Comparison of ENCODE assay signal across 23 cellular contexts in genomic region chr9:127626752-127627493, GRCh38. TPM values are rescaled to one million over a fixed set of nuclear protein-coding genes. Genes with fewer than 3 reads are reported as not detected.
DNase-seq lines count a peak whose midpoint lies in the region; ATAC-seq and TF ChIP-seq lines count a peak whose summit lies in the region.
"Had no signal": no experiment of that assay in that cellular context is flagged by ENCODE, and none has a peak within 500 bp of the region (broad histone marks: within the 10 kb centered on the region; RNA-seq: fewer than 3 reads in every experiment).

No MANE protein-coding gene starts in this region.

- H3K36me3 ChIP-seq in CD4-positive, alpha-beta memory T cell (ENCODE audit: insufficient read depth, low read length): no peaks in the 10 kb centered on the region
- H3K36me3 ChIP-seq: colonic mucosa had no signal

- no peaks in the 10 kb centered on the region for H3K9me3 Mint-ChIP-seq in progenitor cell of endocrine pancreas (ENCODE audit: low read depth)
- H3K9me3 Mint-ChIP-seq in CD4-positive, alpha-beta memory T cell: no peaks in the 10 kb centered on the region
- H3K9me3 Mint-ChIP-seq: activated CD4-positive, alpha-beta T cell treated with anti-CD3 and anti-CD28 coated beads, Interleukin-2, amount 10 ng/mL, durations not matched to agents 24 days and 14 days; activated naive CD4-positive, alpha-beta T cell treated with anti-CD3 and anti-CD28 coated beads for 36 hours; activated T-cell treated with anti-CD3 and anti-CD28 coated beads, Interleukin-2, amount 50 U/mL, for 72 hours had no signal

- H3K27me3 Mint-ChIP-seq in progenitor cell of endocrine pancreas: no peaks in the 10 kb centered on the region
- peaks cover 0 to 2% of the 10 kb centered on the region in 2 donors for H3K27me3 Mint-ChIP-seq in CD4-positive, alpha-beta memory T cell

- H3K27ac Mint-ChIP-seq in progenitor cell of endocrine pancreas: no peak overlapping the region
- H3K27ac Mint-ChIP-seq in CD4-positive, alpha-beta memory T cell: peak overlapping the region in 1 of 7 donors; percentile 36
- H3K27ac Mint-ChIP-seq: activated CD4-positive, alpha-beta T cell treated with anti-CD3 and anti-CD28 coated beads, Interleukin-2, amount 10 ng/mL, durations not matched to agents 24 days and 14 days; activated naive CD4-positive, alpha-beta T cell treated with anti-CD3 and anti-CD28 coated beads for 36 hours; activated T-cell treated with anti-CD3 and anti-CD28 coated beads, Interleukin-2, amount 50 U/mL, for 72 hours; T-helper 17 cell had no signal

- CTCF ChIA-PET in CD4-positive, alpha-beta memory T cell (lab: Charles Lee; ENCODE audit: partially characterized antibody): no interaction called here

- H3K4me3 Mint-ChIP-seq in progenitor cell of endocrine pancreas (ENCODE audit: low read depth): peak overlapping the region; percentile 6
- no peak overlapping the region for H3K4me3 Mint-ChIP-seq in CD4-positive, alpha-beta memory T cell
- H3K4me3 Mint-ChIP-seq: activated CD4-positive, alpha-beta T cell treated with anti-CD3 and anti-CD28 coated beads, Interleukin-2, amount 10 ng/mL, durations not matched to agents 24 days and 14 days; activated naive CD4-positive, alpha-beta T cell treated with anti-CD3 and anti-CD28 coated beads for 36 hours; activated T-cell treated with anti-CD3 and anti-CD28 coated beads, Interleukin-2, amount 50 U/mL, for 72 hours; T-helper 17 cell had no signal

- H3K4me1 Mint-ChIP-seq in progenitor cell of endocrine pancreas (ENCODE audit: low read depth): peaks cover 14% of the 10 kb centered on the region
- peaks cover 0 to 2% (median 0%) of the 10 kb centered on the region in 4 donors for H3K4me1 Mint-ChIP-seq in CD4-positive, alpha-beta memory T cell

- DNase-seq in NCI-H2107 treated with DMSO at 0.1 percent for 48 hours (lab: John Stamatoyannopoulos, UW; ENCODE audit: unreplicated experiment) (peak; percentile 48), NCI-H2107 (lab: John Stamatoyannopoulos, UW) (no peak), NCI-H1092 treated with DMSO at 0.1 percent for 48 hours (lab: John Stamatoyannopoulos, UW) (peak; percentile 11), NCI-H69 (lab: John Stamatoyannopoulos, UW) (peak; percentile 76), progenitor cell of endocrine pancreas (ENCODE audit: low spot score, unreplicated experiment) (no peak), left colon (no peak), activated T-cell treated with anti-CD3 and anti-CD28 coated beads for 4 hours (no peak)
- DNase-seq in CD4-positive, alpha-beta memory T cell: no peak
- DNase-seq: activated CD4-positive, alpha-beta T cell treated with anti-CD3 and anti-CD28 coated beads, Interleukin-2, amount 10 ng/mL, durations not matched to agents 24 days and 14 days; activated naive CD4-positive, alpha-beta T cell treated with anti-CD3 and anti-CD28 coated beads for 36 hours; activated T-cell treated with anti-CD3 and anti-CD28 coated beads, Interleukin-2, amount 50 U/mL, for 72 hours; amygdala; colonic mucosa; effector memory CD4-positive, alpha-beta T cell; H7; KG1; NCI-H2029 treated with DMSO at 0.1 percent for 48 hours; stimulated activated CD4-positive, alpha-beta T cell treated with anti-CD3 and anti-CD28 coated beads, Interleukin-15, amount 100 ng/mL, for 24 hours; stimulated activated naive CD8-positive, alpha-beta T cell treated with anti-CD3 and anti-CD28 coated beads, Interleukin-15, Interleukin-2, amounts not matched to agents 100 U/mL and 50 U/mL, for 24 hours; T-helper 17 cell had no signal

- H3K27me3 ChIP-seq in CD4-positive, alpha-beta memory T cell (ENCODE audit: insufficient read depth, low read length): no peaks in the 10 kb centered on the region
- H3K27me3 ChIP-seq: colonic mucosa had no signal

- H3K27ac ChIP-seq in CD4-positive, alpha-beta memory T cell (ENCODE audit: low read depth, low read length): no peak overlapping the region
- H3K27ac ChIP-seq: 22Rv1, colonic mucosa, SK-N-MC had no signal

- H3K4me3 ChIP-seq in CD4-positive, alpha-beta memory T cell (ENCODE audit: low read length in 2 of 2): no peak overlapping the region
- H3K4me3 ChIP-seq: colonic mucosa, SK-N-MC had no signal

- no peaks in the 10 kb centered on the region for H3K4me1 ChIP-seq in CD4-positive, alpha-beta memory T cell (ENCODE audit: insufficient read depth, low read length)
- H3K4me1 ChIP-seq: colonic mucosa had no signal

- no peaks in the 10 kb centered on the region for H3K36me3 Mint-ChIP-seq in progenitor cell of endocrine pancreas (ENCODE audit: insufficient read depth)
- no peaks in the 10 kb centered on the region for H3K36me3 Mint-ChIP-seq in CD4-positive, alpha-beta memory T cell

- POLR2A ChIA-PET in CD4-positive, alpha-beta memory T cell (lab: Charles Lee; ENCODE audit: partially characterized antibody): no interaction called here

- intact Hi-C loops in left colon (cut with DNase I, micrococcal nuclease): no loop called here
- intact Hi-C loops in CD4-positive, alpha-beta memory T cell (cut with micrococcal nuclease): no loop called here

- no peaks in the 10 kb centered on the region for H3K9me3 ChIP-seq in CD4-positive, alpha-beta memory T cell (ENCODE audit: control insufficient read depth in 1 of 2, low read length in 2 of 2)
- H3K9me3 ChIP-seq: colonic mucosa had no signal

- TF ChIP-seq CTCF in progenitor cell of endocrine pancreas (IDR thresholded peaks at IDR 0.05; ENCODE audit: unreplicated experiment): no peak

- no peak for ATAC-seq in left colon
- ATAC-seq: activated T-cell treated with anti-CD3 and anti-CD28 coated beads, Interleukin-2, amount 50 U/mL, for 72 hours; esophagus mucosa; stimulated activated naive CD8-positive, alpha-beta T cell treated with anti-CD3 and anti-CD28 coated beads, Interleukin-15, Interleukin-2, amounts not matched to agents 100 U/mL and 50 U/mL, for 24 hours; T-helper 17 cell had no signal

RNA-seq across cellular contexts. Expression of gene STXBP1, which starts 14.8 kb away (rescaled TPM):
- total RNA-seq in progenitor cell of endocrine pancreas (23.4 and 24.8 TPM in 2 replicates), left colon (10 to 100 TPM in 1 of 2 donors, 1 to 10 TPM in 1; 9.0 to 15.0 TPM)
- 10 to 100 TPM; 19.9 to 20.9 TPM for total RNA-seq in CD4-positive, alpha-beta memory T cell
- 1 to 10 TPM; 4.8 to 5.5 TPM for polyA plus RNA-seq in CD4-positive, alpha-beta memory T cell

Comparison
In these comparisons a context has a peak if more than half of its experiments do, and no peak if none do; other contexts are left out.
1. DNase-seq: peak in NCI-H2107 treated with DMSO at 0.1 percent for 48 hours (single experiment), NCI-H1092 treated with DMSO at 0.1 percent for 48 hours (single experiment) and NCI-H69 (single experiment); none in NCI-H2107 (single experiment), progenitor cell of endocrine pancreas (single experiment), left colon (0 of 2), activated T-cell treated with anti-CD3 and anti-CD28 coated beads for 4 hours (single experiment) and CD4-positive, alpha-beta memory T cell (0 of 5).